ENCODE assay signal across 30 cellular contexts in genomic region chr2:95294579-95295250, GRCh38. TPM values are rescaled to one million over a fixed set of nuclear protein-coding genes. Genes with fewer than 3 reads are reported as not detected.
"Had no signal": no experiment of that assay in that cellular context is flagged by ENCODE, and none has a peak within 500 bp of the region (broad histone marks: within the 10 kb centered on the region; RNA-seq: fewer than 3 reads in every experiment).

No MANE protein-coding gene starts in this region.

- ATAC-seq: activated CD4-positive, alpha-beta T cell treated with anti-CD3 and anti-CD28 coated beads for 36 hours; activated CD8-positive, alpha-beta T cell treated with anti-CD3 and anti-CD28 coated beads for 36 hours; activated T-cell treated with anti-CD3 and anti-CD28 coated beads, Interleukin-2, amount 50 U/mL, for 4 hours; activated T-helper 17 cell treated with anti-CD3 and anti-CD28 coated beads, Interleukin-2, amount 50 U/mL, for 72 hours; effector memory CD8-positive, alpha-beta T cell had no signal

- H3K4me3 ChIP-seq: breast epithelium, cardiac muscle cell, coronary artery, esophagus squamous epithelium had no signal

- H3K27me3 ChIP-seq: breast epithelium, cardiac muscle cell had no signal

- FAIRE-seq: frontal cortex had no signal

- H3K36me3 ChIP-seq: breast epithelium, cardiac muscle cell had no signal

- DNase-seq: activated CD4-positive, alpha-beta T cell treated with anti-CD3 and anti-CD28 coated beads for 36 hours; activated CD4-positive, alpha-beta T cell treated with anti-CD3 and anti-CD28 coated beads, Interleukin-2, amount 10 ng/mL, durations not matched to agents 7 days and 5 days; activated CD4-positive, alpha-beta T cell treated with anti-CD3 and anti-CD28 coated beads, Interleukin-2, amount 50 U/mL, for 4 hours; activated CD4-positive, CD25-positive, alpha-beta regulatory T cell; activated CD4-positive, CD25-positive, alpha-beta regulatory T cell treated with anti-CD3 and anti-CD28 coated beads, Interleukin-2, amount 50 U/mL, for 72 hours; activated CD8-positive, alpha-beta memory T cell treated with anti-CD3 and anti-CD28 coated beads for 24 hours; activated CD8-positive, alpha-beta T cell treated with anti-CD3 and anti-CD28 coated beads for 36 hours; activated effector memory CD4-positive, alpha-beta T cell treated with Interleukin-2 at 50 U/mL for 16 hours; activated gamma-delta T cell treated with Interleukin-2 at 50 U/mL for 16 hours; activated naive CD4-positive, alpha-beta T cell treated with anti-CD3 and anti-CD28 coated beads, Interleukin-2, amount 50 U/mL, for 16 hours; activated naive CD4-positive, alpha-beta T cell treated with Interleukin-2 at 50 U/mL for 16 hours; activated T-cell treated with anti-CD3 and anti-CD28 coated beads, Interleukin-2, amount 50 U/mL, for 4 hours; amniotic stem cell; aorta; central memory CD4-positive, alpha-beta T cell; cerebellar nuclear complex; effector CD4-positive, alpha-beta T cell; effector memory CD8-positive, alpha-beta T cell; erythroblast; esophagus squamous epithelium; head of caudate nucleus; T-helper 2 cell had no signal

- H3K27ac Mint-ChIP-seq: activated CD4-positive, alpha-beta T cell treated with anti-CD3 and anti-CD28 coated beads for 36 hours; activated CD4-positive, alpha-beta T cell treated with anti-CD3 and anti-CD28 coated beads, Interleukin-2, amount 10 ng/mL, durations not matched to agents 7 days and 5 days; activated CD8-positive, alpha-beta T cell treated with anti-CD3 and anti-CD28 coated beads for 36 hours; activated naive CD8-positive, alpha-beta T cell; activated T-helper 17 cell treated with anti-CD3 and anti-CD28 coated beads, Interleukin-2, amount 50 U/mL, for 72 hours; dendritic cell treated with granulocyte-macrophage colony-stimulating factor and Interleukin-4, amounts not matched to agents 40 ng/mL and 50 ng/mL, for 4 days; effector memory CD8-positive, alpha-beta T cell had no signal

- H3K4me1 Mint-ChIP-seq: activated CD4-positive, alpha-beta T cell treated with anti-CD3 and anti-CD28 coated beads, Interleukin-2, amount 10 ng/mL, durations not matched to agents 7 days and 5 days; activated T-helper 17 cell treated with anti-CD3 and anti-CD28 coated beads, Interleukin-2, amount 50 U/mL, for 72 hours had no signal

- H3K27me3 Mint-ChIP-seq: activated CD4-positive, alpha-beta T cell treated with anti-CD3 and anti-CD28 coated beads for 36 hours; activated CD4-positive, alpha-beta T cell treated with anti-CD3 and anti-CD28 coated beads, Interleukin-2, amount 10 ng/mL, durations not matched to agents 7 days and 5 days; activated CD8-positive, alpha-beta T cell treated with anti-CD3 and anti-CD28 coated beads for 36 hours; activated naive CD8-positive, alpha-beta T cell had no signal

- H3K4me3 Mint-ChIP-seq: activated CD4-positive, alpha-beta T cell treated with anti-CD3 and anti-CD28 coated beads for 36 hours; activated CD4-positive, alpha-beta T cell treated with anti-CD3 and anti-CD28 coated beads, Interleukin-2, amount 10 ng/mL, durations not matched to agents 7 days and 5 days; activated CD8-positive, alpha-beta T cell treated with anti-CD3 and anti-CD28 coated beads for 36 hours; activated naive CD8-positive, alpha-beta T cell; activated T-cell treated with anti-CD3 and anti-CD28 coated beads, Interleukin-2, amount 50 U/mL, for 4 hours; activated T-helper 17 cell treated with anti-CD3 and anti-CD28 coated beads, Interleukin-2, amount 50 U/mL, for 72 hours; dendritic cell treated with granulocyte-macrophage colony-stimulating factor and Interleukin-4, amounts not matched to agents 40 ng/mL and 50 ng/mL, for 4 days; effector memory CD8-positive, alpha-beta T cell had no signal

- H3K27ac ChIP-seq: breast epithelium, cardiac muscle cell, coronary artery, esophagus squamous epithelium had no signal

RNA-seq across cellular contexts. Expression of gene KCNIP3, which starts 2.4 kb away (rescaled TPM):
- total RNA-seq: activated CD4-positive, alpha-beta T cell treated with anti-CD3 and anti-CD28 coated beads for 36 hours; activated CD4-positive, alpha-beta T cell treated with anti-CD3 and anti-CD28 coated beads, Interleukin-2, amount 10 ng/mL, durations not matched to agents 7 days and 5 days; activated CD8-positive, alpha-beta T cell treated with anti-CD3 and anti-CD28 coated beads for 36 hours; activated T-cell treated with anti-CD3 and anti-CD28 coated beads, Interleukin-2, amount 50 U/mL, for 4 hours; activated T-helper 17 cell treated with anti-CD3 and anti-CD28 coated beads, Interleukin-2, amount 50 U/mL, for 72 hours; T-helper 1 cell treated with Interleukin-12 subunit alpha and Interleukin-12 subunit beta and Interleukin-4 antibody, amounts not matched to agents 30 ng/mL and 1 ng/mL, for 36 hours had no signal
